Comparison of ENCODE assay signal across 8 cellular contexts in genomic region chr2:105369777-105370690, GRCh38. TPM values are rescaled to one million over a fixed set of nuclear protein-coding genes. Genes with fewer than 3 reads are reported as not detected.
A peak's percentile ranks its signal among the peaks of the same experiment; 100 is the strongest.
DNase-seq lines count a peak whose midpoint lies in the region; ATAC-seq and TF ChIP-seq lines count a peak whose summit lies in the region.

No MANE protein-coding gene starts in this region.

- peaks cover 17% of the 10 kb centered on the region for H3K4me1 Mint-ChIP-seq in activated naive CD4-positive, alpha-beta T cell treated with anti-CD3 and anti-CD28 coated beads, Interleukin-2, amount 10 ng/mL, durations not matched to agents 7 days and 5 days
- peaks cover 4% of the 10 kb centered on the region for H3K4me1 Mint-ChIP-seq in glutamatergic neuron (ENCODE audit: low read depth, unreplicated experiment)

- intact Hi-C loops in posterior cingulate gyrus (cut with DNase I) = loop anchor here (1.0 kb wide), 1 partner anchor 151 kb away; no protein-coding TSS in a partner anchor

- 38 to 48% methylated on average over 22 to 30 of the region's 30 CpGs for WGBS in upper lobe of left lung, 2 donors

- peak; percentile 98 for TF ChIP-seq CTCF in LNCaP clone FGC (IDR thresholded peaks at IDR 0.05; ENCODE audit: control insufficient read depth, extremely low read depth, insufficient read depth)
- peak; percentile 82 for TF ChIP-seq CTCF in glutamatergic neuron (IDR thresholded peaks at IDR 0.05; ENCODE audit: partially characterized antibody, unreplicated experiment)
- peak; percentile 81 to 96 (median 91) for TF ChIP-seq CTCF in upper lobe of left lung (IDR thresholded peaks at IDR 0.05)

- CTCF ChIA-PET in activated naive CD4-positive, alpha-beta T cell treated with anti-CD3 and anti-CD28 coated beads, Interleukin-2, amount 10 ng/mL, durations not matched to agents 7 days and 5 days (lab: Charles Lee) = interaction anchor here (0.8 to 4.2 kb wide), 10 partner anchors 12 to 177 kb away, joined by 3 to 65 read pairs (median 4); partner anchors contain the start of gene C2orf49

- no peaks in the 10 kb centered on the region for H3K36me3 ChIP-seq in SK-N-MC (ENCODE audit: insufficient read depth, low read length)
- peaks cover 0 to 3% (median 0%) of the 10 kb centered on the region in 4 donors for H3K36me3 ChIP-seq in upper lobe of left lung

- no peak for TF ChIP-seq POLR2A in upper lobe of left lung (IDR thresholded peaks at IDR 0.05)

- H3K9me3 ChIP-seq in SK-N-MC (ENCODE audit: low read depth, low read length) (no peaks in the 10 kb centered on the region), upper lobe of left lung (no peaks in the 10 kb centered on the region)

- DNase-seq in EL (peak; percentile 80), LNCaP clone FGC (ENCODE audit: low read depth) (peak; percentile 68), SK-N-MC (ENCODE audit: low read depth, low spot score) (peak; percentile 14), glutamatergic neuron (peak; percentile 91), posterior cingulate gyrus (peak; percentile 78 to 98 (median 89)), upper lobe of left lung (peak; percentile 82 to 87)
- peak; percentile 93 for DNase-seq in activated naive CD4-positive, alpha-beta T cell treated with anti-CD3 and anti-CD28 coated beads, Interleukin-2, amount 10 ng/mL, durations not matched to agents 7 days and 5 days

- H3K9ac ChIP-seq in SK-N-MC (ENCODE audit: insufficient read length) = no peak overlapping the region

- H3K27me3 Mint-ChIP-seq in activated naive CD4-positive, alpha-beta T cell treated with anti-CD3 and anti-CD28 coated beads, Interleukin-2, amount 10 ng/mL, durations not matched to agents 7 days and 5 days = peaks cover 8% of the 10 kb centered on the region
- H3K27me3 Mint-ChIP-seq in glutamatergic neuron (ENCODE audit: unreplicated experiment) = no peaks in the 10 kb centered on the region

- H3K4me3 ChIP-seq in LNCaP clone FGC (ENCODE audit: low read depth, low read length) = no peak overlapping the region
- H3K4me3 ChIP-seq in SK-N-MC = no peak overlapping the region
- H3K4me3 ChIP-seq in upper lobe of left lung = no peak overlapping the region

- peaks cover 6 to 14% (median 11%) of the 10 kb centered on the region in 4 donors for H3K4me1 ChIP-seq in upper lobe of left lung

- H3K27ac ChIP-seq in SK-N-MC = no peak overlapping the region
- H3K27ac ChIP-seq in upper lobe of left lung = no peak overlapping the region

- ATAC-seq in GM21825 (IDR thresholded peaks at IDR 0.05; ENCODE audit: unreplicated experiment) (peak; percentile 97), upper lobe of left lung (ENCODE audit: low FRiP score in 2 of 2) (peak; percentile 86 to 93)

- no peaks in the 10 kb centered on the region for H3K36me3 Mint-ChIP-seq in activated naive CD4-positive, alpha-beta T cell treated with anti-CD3 and anti-CD28 coated beads, Interleukin-2, amount 10 ng/mL, durations not matched to agents 7 days and 5 days
- no peaks in the 10 kb centered on the region for H3K36me3 Mint-ChIP-seq in glutamatergic neuron (ENCODE audit: unreplicated experiment)

- no peak overlapping the region for H3K27ac Mint-ChIP-seq in activated naive CD4-positive, alpha-beta T cell treated with anti-CD3 and anti-CD28 coated beads, Interleukin-2, amount 10 ng/mL, durations not matched to agents 7 days and 5 days
- no peak overlapping the region for H3K27ac Mint-ChIP-seq in glutamatergic neuron (ENCODE audit: unreplicated experiment)

- no peak overlapping the region for H3K4me3 Mint-ChIP-seq in activated naive CD4-positive, alpha-beta T cell treated with anti-CD3 and anti-CD28 coated beads, Interleukin-2, amount 10 ng/mL, durations not matched to agents 7 days and 5 days
- no peak overlapping the region for H3K4me3 Mint-ChIP-seq in glutamatergic neuron (ENCODE audit: unreplicated experiment)

- H3K9me3 Mint-ChIP-seq in activated naive CD4-positive, alpha-beta T cell treated with anti-CD3 and anti-CD28 coated beads, Interleukin-2, amount 10 ng/mL, durations not matched to agents 7 days and 5 days = no peaks in the 10 kb centered on the region
- H3K9me3 Mint-ChIP-seq in glutamatergic neuron (ENCODE audit: unreplicated experiment) = no peaks in the 10 kb centered on the region

- no peaks in the 10 kb centered on the region for H3K27me3 ChIP-seq in upper lobe of left lung

- TF ChIP-seq EP300 in upper lobe of left lung (IDR thresholded peaks at IDR 0.05) = no peak

RNA-seq across cellular contexts. Expression of gene FHL2, which starts 28.8 kb away (rescaled TPM):
- total RNA-seq in glutamatergic neuron (ENCODE audit: unreplicated experiment) = 3.2 TPM
- total RNA-seq in upper lobe of left lung = 10 to 100 TPM in 2 of 6 donors, 1 to 10 TPM in 4; 2.4 to 15.0 (median 7.2) TPM

RNA-seq across cellular contexts. Expression of gene C2orf49, which starts 32.7 kb away (rescaled TPM):
- total RNA-seq in glutamatergic neuron (ENCODE audit: unreplicated experiment) = 10.7 TPM
- 10 to 100 TPM; 12.8 to 38.5 (median 13.5) TPM for total RNA-seq in upper lobe of left lung

RNA-seq across cellular contexts. Expression of gene TGFBRAP1, which starts 40.5 kb away (rescaled TPM):
- total RNA-seq in glutamatergic neuron (ENCODE audit: unreplicated experiment) (14.9 TPM), upper lobe of left lung (10 to 100 TPM; 18.6 to 25.7 (median 20.8) TPM)

Comparison
In these comparisons a context has a peak if more than half of its experiments do, and no peak if none do; other contexts are left out.
1. DNase-seq: peak in every context shown above with its lines; median percentile 93 in activated naive CD4-positive, alpha-beta T cell treated with anti-CD3 and anti-CD28 coated beads, Interleukin-2, amount 10 ng/mL, durations not matched to agents 7 days and 5 days; 91 in glutamatergic neuron; 89 in posterior cingulate gyrus; 84 in upper lobe of left lung; 80 in EL; 68 in LNCaP clone FGC; 14 in SK-N-MC.